ENCODE assay signal across 8 cellular contexts in the genomic region with DNA sequence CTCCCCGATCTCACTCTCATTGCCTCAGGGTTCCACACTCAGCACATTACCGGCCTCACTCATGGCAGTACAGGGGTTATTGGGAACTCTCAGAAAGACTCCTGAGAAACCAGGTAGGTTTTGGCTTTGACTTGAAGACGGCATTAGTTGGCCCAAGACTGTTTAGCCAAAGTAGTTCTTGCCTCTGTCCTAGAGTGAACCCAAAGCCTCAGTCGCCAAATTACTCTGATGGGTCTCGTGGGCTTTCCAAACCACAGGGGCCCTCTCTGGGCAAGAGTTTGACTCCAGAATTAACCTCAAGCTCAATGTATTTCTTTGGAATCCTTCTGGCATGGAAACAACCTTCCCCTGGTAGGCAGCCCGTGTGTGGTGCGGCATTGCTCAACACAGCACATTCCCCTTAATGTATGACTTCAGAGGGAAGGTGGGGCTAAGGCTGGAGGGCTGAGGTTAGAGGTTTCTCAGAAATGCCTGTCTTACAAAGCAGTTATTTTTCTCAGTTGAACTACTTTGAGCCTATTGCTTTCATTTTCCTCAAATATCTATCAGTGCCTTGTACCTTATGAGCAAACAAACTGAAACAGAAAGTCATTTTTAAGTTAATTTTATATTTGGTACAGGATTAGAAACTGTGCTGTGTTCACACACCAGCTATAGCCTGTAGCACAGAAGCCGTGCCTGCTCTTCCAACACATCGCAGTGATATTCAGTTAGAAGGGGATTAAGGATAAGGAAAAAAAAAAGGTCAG.
DNase-seq lines count a peak whose midpoint lies in the region; ATAC-seq, FAIRE-seq and TF ChIP-seq lines count a peak whose summit lies in the region.

No MANE protein-coding gene starts in this region.

- intact Hi-C loops in heart left ventricle (cut with DNase I) (no loop called here), cardiac septum (cut with DNase I) (no loop called here)

- peak overlapping the region in 3 of 12 donors; percentile 0 to 15 (median 11) for H3K4me3 ChIP-seq in heart left ventricle
- no peak overlapping the region for H3K4me3 ChIP-seq in gastroesophageal sphincter

- no peak for TF ChIP-seq EP300 in gastroesophageal sphincter (IDR thresholded peaks at IDR 0.05)

- TF ChIP-seq CTCF in heart left ventricle (IDR thresholded peaks at IDR 0.05) (no peak), gastroesophageal sphincter (IDR thresholded peaks at IDR 0.05) (no peak)

- H3K27me3 ChIP-seq in heart left ventricle (no peaks in the 10 kb centered on the region), gastroesophageal sphincter (no peaks in the 10 kb centered on the region)

- DNase-seq in heart left ventricle (peak in 1 of 5 donors; percentile 26), cardiac septum (ENCODE audit: low spot score) (no peak), RCC 7860 (ENCODE audit: low spot score) (peak; percentile 3), COLO668 (lab: John Stamatoyannopoulos, UW; ENCODE audit: unreplicated experiment) (no peak), NCI-H2107 (lab: John Stamatoyannopoulos, UW) (no peak), SK-N-DZ (ENCODE audit: low spot score) (no peak)

- H3K27ac ChIP-seq in heart left ventricle (no peak overlapping the region), gastroesophageal sphincter (no peak overlapping the region)

- 78 to 83% (median 80%) methylated on average over 9 of the region's 9 CpGs for WGBS in heart left ventricle, 4 donors
- 74 to 82% methylated on average over 6 to 9 of the region's 9 CpGs for WGBS in gastroesophageal sphincter (ENCODE audit: low coverage in 1 of 2), 2 donors

- ATAC-seq in heart left ventricle (peak in 3 of 4 donors; percentile 42 to 70 (median 61)), HG02884 (IDR thresholded peaks at IDR 0.05; ENCODE audit: unreplicated experiment) (peak; percentile 98), gastroesophageal sphincter (peak; percentile 28)

- TF ChIP-seq POLR2A in heart left ventricle (IDR thresholded peaks at IDR 0.05) (no peak), gastroesophageal sphincter (IDR thresholded peaks at IDR 0.05) (no peak)

- H3K9me3 ChIP-seq in heart left ventricle (no peaks in the 10 kb centered on the region), gastroesophageal sphincter (no peaks in the 10 kb centered on the region)

- H3K36me3 ChIP-seq in heart left ventricle, result no peaks in the 10 kb centered on the region
- no peaks in the 10 kb centered on the region for H3K36me3 ChIP-seq in gastroesophageal sphincter

- no peak for FAIRE-seq in RCC 7860 (lab: Jason Lieb, UNC)

- H3K4me1 ChIP-seq in heart left ventricle (peaks cover 0 to 4% (median 0%) of the 10 kb centered on the region in 12 donors), gastroesophageal sphincter (no peaks in the 10 kb centered on the region)

Comparison
In these comparisons a context has a peak if more than half of its experiments do, and no peak if none do; other contexts are left out.
1. ATAC-seq: peak in every context shown above with its lines; median percentile 98 in HG02884; 61 in heart left ventricle; 28 in gastroesophageal sphincter.